11 cellular contexts compared by ENCODE assay signal in the genomic region with DNA sequence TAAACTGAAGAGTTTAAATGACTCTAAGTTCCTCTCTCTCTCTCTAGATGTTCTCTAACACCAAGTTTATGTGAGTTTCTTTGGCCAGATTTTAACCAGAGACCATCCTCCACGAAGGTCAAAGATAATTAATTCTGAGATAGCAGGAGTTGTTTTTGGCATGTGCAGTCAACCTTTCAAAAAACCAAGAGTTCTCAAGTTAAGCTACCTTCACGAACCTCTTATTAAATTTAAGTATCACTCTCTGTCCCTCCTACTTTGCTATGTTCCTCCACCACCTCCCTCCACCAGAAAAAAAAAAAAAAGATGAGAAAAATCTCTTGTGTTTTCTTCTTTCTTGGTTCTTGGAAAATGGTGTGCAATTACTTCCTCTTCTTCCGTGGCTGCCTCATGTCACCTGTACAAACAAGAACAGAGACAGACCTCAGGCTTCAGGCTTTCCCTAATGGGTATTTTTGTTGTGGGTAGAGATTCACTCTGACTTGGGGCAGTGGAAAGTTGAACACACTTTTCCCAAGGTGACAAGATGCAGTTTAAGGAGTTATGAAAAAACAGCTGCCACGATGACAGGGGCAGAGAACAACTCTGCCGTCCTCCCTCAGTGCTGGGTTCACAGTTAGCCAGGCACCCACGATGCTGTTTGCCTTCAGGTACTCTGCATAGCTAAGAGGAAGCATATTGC.
DNase-seq lines count a peak whose midpoint lies in the region; ATAC-seq and TF ChIP-seq lines count a peak whose summit lies in the region.
"Had no signal": no experiment of that assay in that cellular context is flagged by ENCODE, and none has a peak within 500 bp of the region (broad histone marks: within the 10 kb centered on the region; RNA-seq: fewer than 3 reads in every experiment).

No MANE protein-coding gene starts in this region.

- CTCF ChIA-PET in CD4-positive, alpha-beta memory T cell (lab: Charles Lee; ENCODE audit: partially characterized antibody) = interaction anchor here (1.1 to 1.8 kb wide), 5 partner anchors 9 to 49 kb away, joined by 3 to 7 read pairs (median 5); no protein-coding TSS in a partner anchor

- intact Hi-C loops in CD4-positive, alpha-beta memory T cell (cut with micrococcal nuclease) = loop anchor here (1.0 to 5.0 kb wide), 3 partner anchors 9 to 622 kb away; a partner anchor contains a TSS
- intact Hi-C loops in adrenal gland (cut with DNase I) = no loop called here
- intact Hi-C loops in left cardiac atrium (cut with DNase I) = no loop called here
- intact Hi-C loops in psoas muscle (cut with DNase I) = no loop called here

- POLR2A ChIA-PET in CD4-positive, alpha-beta memory T cell (lab: Charles Lee; ENCODE audit: partially characterized antibody) = interaction anchor here (1.5 to 5.8 kb wide), 4 partner anchors 9 to 297 kb away, joined by 6 to 45 read pairs (median 14); a partner anchor contains a TSS

- peaks cover 49 to 67% (median 59%) of the 10 kb centered on the region in 4 donors for H3K4me1 Mint-ChIP-seq in CD4-positive, alpha-beta memory T cell
- peaks cover 78% of the 10 kb centered on the region for H3K4me1 Mint-ChIP-seq in activated naive CD8-positive, alpha-beta T cell (ENCODE audit: low read depth)

- H3K27me3 Mint-ChIP-seq in CD4-positive, alpha-beta memory T cell = no peaks in the 10 kb centered on the region
- no peaks in the 10 kb centered on the region for H3K27me3 Mint-ChIP-seq in activated naive CD8-positive, alpha-beta T cell

- H3K27me3 ChIP-seq in CD4-positive, alpha-beta memory T cell (ENCODE audit: insufficient read depth, low read length) = no peaks in the 10 kb centered on the region
- H3K27me3 ChIP-seq in adrenal gland (no peaks in the 10 kb centered on the region), psoas muscle (ENCODE audit: insufficient read depth in 3 of 3, low read length in 2 of 3) (no peaks in the 10 kb centered on the region)
- H3K27me3 ChIP-seq: BLaER1 had no signal

- no peaks in the 10 kb centered on the region for H3K9me3 Mint-ChIP-seq in CD4-positive, alpha-beta memory T cell
- no peaks in the 10 kb centered on the region for H3K9me3 Mint-ChIP-seq in activated naive CD8-positive, alpha-beta T cell (ENCODE audit: low read depth)

- TF ChIP-seq CTCF in adrenal gland (IDR thresholded peaks at IDR 0.05) = no peak
- no peak for TF ChIP-seq CTCF in psoas muscle (IDR thresholded peaks at IDR 0.05)

- peak overlapping the region; percentile 26 to 80 (median 74) for H3K4me3 Mint-ChIP-seq in CD4-positive, alpha-beta memory T cell
- H3K4me3 Mint-ChIP-seq in activated naive CD8-positive, alpha-beta T cell = peak overlapping the region; percentile 85
- H3K4me3 Mint-ChIP-seq: H9 had no signal

- ATAC-seq in GM19452 (IDR thresholded peaks at IDR 0.05; ENCODE audit: unreplicated experiment) = peak; percentile 39
- no peak for ATAC-seq in left cardiac atrium
- no peak for ATAC-seq in psoas muscle

- peaks cover 2 to 4% of the 10 kb centered on the region in 2 donors for H3K36me3 Mint-ChIP-seq in CD4-positive, alpha-beta memory T cell
- H3K36me3 Mint-ChIP-seq in activated naive CD8-positive, alpha-beta T cell = peaks cover 13% of the 10 kb centered on the region

- WGBS in adrenal gland, 4 donors = 33 to 40% (median 37%) methylated on average over 6 of the region's 6 CpGs
- WGBS in psoas muscle, 3 donors = 57 to 62% (median 59%) methylated on average over 6 of the region's 6 CpGs

- H3K27ac ChIP-seq in CD4-positive, alpha-beta memory T cell (ENCODE audit: low read depth, low read length) = peak overlapping the region; percentile 39
- H3K27ac ChIP-seq in adrenal gland (no peak overlapping the region), psoas muscle (no peak overlapping the region)
- H3K27ac ChIP-seq: BLaER1 had no signal

- in situ Hi-C loops in KBM-7 (cut with MboI; ENCODE audit: low pct_unique_long_range_greater_than_20kb, low sequenced_read_pairs) = no loop called here

- DNase-seq in CD4-positive, alpha-beta memory T cell = peak in 4 of 5 donors; percentile 36 to 54 (median 44)
- DNase-seq in KBM-7 = peak; percentile 54
- DNase-seq in adrenal gland = no peak
- no peak for DNase-seq in left cardiac atrium
- DNase-seq in germinal center (ENCODE audit: low spot score) = no peak
- DNase-seq in psoas muscle = no peak
- DNase-seq: H9, NCI-H2081 treated with DMSO at 0.1 percent for 48 hours had no signal

- peaks cover 63% of the 10 kb centered on the region for H3K4me1 ChIP-seq in CD4-positive, alpha-beta memory T cell (ENCODE audit: insufficient read depth, low read length)
- H3K4me1 ChIP-seq in adrenal gland (replicated peaks in 1 of 2) (no peaks in the 10 kb centered on the region), psoas muscle (peaks cover 11% of the 10 kb centered on the region)
- H3K4me1 ChIP-seq: BLaER1 had no signal

- H3K27ac Mint-ChIP-seq in CD4-positive, alpha-beta memory T cell = peak overlapping the region; percentile 88 to 97 (median 95)
- peak overlapping the region; percentile 100 for H3K27ac Mint-ChIP-seq in activated naive CD8-positive, alpha-beta T cell
- H3K27ac Mint-ChIP-seq: H9 had no signal

- H3K9me3 ChIP-seq in CD4-positive, alpha-beta memory T cell (ENCODE audit: control insufficient read depth in 1 of 2, low read length in 2 of 2) = no peaks in the 10 kb centered on the region
- H3K9me3 ChIP-seq in adrenal gland (replicated peaks in 1 of 3) = no peaks in the 10 kb centered on the region
- no peaks in the 10 kb centered on the region for H3K9me3 ChIP-seq in psoas muscle
- H3K9me3 ChIP-seq: BLaER1 had no signal

- no peak for TF ChIP-seq POLR2A in adrenal gland (IDR thresholded peaks at IDR 0.05)

- no peak overlapping the region for H3K4me3 ChIP-seq in CD4-positive, alpha-beta memory T cell (ENCODE audit: low read length in 2 of 2)
- H3K4me3 ChIP-seq in adrenal gland (no peak overlapping the region), psoas muscle (no peak overlapping the region)
- H3K4me3 ChIP-seq: BLaER1 had no signal

- no peaks in the 10 kb centered on the region for H3K36me3 ChIP-seq in CD4-positive, alpha-beta memory T cell (ENCODE audit: insufficient read depth, low read length)
- H3K36me3 ChIP-seq in adrenal gland (replicated peaks in 1 of 2) (no peaks in the 10 kb centered on the region), psoas muscle (ENCODE audit: insufficient read depth in 1 of 2, low read depth in 1 of 2) (no peaks in the 10 kb centered on the region)
- H3K36me3 ChIP-seq: BLaER1 had no signal

Comparison
In these comparisons a context has a peak if more than half of its experiments do, and no peak if none do; other contexts are left out.
1. DNase-seq: peak in CD4-positive, alpha-beta memory T cell (4 of 5) and KBM-7 (single experiment); none in adrenal gland (0 of 7), left cardiac atrium (single experiment), germinal center (single experiment) and psoas muscle (0 of 2).